In the genomic region with DNA sequence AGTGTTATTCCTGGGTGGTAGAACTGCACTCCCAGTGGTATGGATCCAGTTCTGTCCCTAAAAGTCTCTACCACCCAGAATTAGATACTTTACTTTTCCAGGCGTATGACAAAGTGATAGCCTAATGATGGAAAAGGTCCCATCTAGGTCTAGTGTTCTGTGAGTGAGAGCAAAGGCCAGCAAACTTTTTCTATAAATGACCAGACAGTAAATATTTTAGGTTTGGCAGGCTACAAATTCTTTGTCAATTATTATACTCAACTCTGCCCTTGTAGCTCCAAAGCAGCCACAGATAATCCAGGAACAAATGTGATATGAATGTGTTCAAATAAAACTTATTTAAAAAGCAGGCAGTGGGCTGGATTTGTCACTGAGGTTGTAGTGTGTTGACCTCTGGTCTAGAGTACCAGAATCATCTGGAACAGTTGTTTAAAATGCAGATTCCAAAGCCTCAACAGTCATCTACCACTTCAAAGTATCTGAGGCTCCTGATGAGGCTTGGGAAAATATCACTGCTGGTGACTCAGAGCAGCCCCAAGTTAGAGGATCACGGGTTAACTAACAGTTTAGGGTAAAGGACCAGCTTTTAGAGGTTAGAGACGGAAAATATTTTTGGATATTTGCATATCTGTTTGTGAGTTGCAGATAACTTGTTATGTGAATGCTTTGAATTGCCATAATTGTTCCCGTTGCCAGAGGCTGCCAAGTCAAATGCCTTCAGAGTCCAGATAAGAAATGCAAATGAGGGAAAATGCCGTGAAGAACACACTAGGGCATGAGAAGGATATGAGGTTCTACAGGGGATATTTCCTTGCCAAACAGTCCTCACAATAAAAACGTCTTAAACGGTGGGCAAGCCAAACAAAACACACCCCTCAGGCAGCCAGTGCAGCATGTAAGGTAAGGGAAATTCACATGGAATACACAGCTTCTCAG, we compare ENCODE assay signal across 1 cellular context.
TF ChIP-seq lines count a peak whose summit lies in the region.

No MANE protein-coding gene starts in this region.

TF ChIP-seq in WTC11, 78 proteins besides CTCF, POLR2A, EP300 and RAD21 (continued from another document):
- TF ChIP-seq, protein P1, sequence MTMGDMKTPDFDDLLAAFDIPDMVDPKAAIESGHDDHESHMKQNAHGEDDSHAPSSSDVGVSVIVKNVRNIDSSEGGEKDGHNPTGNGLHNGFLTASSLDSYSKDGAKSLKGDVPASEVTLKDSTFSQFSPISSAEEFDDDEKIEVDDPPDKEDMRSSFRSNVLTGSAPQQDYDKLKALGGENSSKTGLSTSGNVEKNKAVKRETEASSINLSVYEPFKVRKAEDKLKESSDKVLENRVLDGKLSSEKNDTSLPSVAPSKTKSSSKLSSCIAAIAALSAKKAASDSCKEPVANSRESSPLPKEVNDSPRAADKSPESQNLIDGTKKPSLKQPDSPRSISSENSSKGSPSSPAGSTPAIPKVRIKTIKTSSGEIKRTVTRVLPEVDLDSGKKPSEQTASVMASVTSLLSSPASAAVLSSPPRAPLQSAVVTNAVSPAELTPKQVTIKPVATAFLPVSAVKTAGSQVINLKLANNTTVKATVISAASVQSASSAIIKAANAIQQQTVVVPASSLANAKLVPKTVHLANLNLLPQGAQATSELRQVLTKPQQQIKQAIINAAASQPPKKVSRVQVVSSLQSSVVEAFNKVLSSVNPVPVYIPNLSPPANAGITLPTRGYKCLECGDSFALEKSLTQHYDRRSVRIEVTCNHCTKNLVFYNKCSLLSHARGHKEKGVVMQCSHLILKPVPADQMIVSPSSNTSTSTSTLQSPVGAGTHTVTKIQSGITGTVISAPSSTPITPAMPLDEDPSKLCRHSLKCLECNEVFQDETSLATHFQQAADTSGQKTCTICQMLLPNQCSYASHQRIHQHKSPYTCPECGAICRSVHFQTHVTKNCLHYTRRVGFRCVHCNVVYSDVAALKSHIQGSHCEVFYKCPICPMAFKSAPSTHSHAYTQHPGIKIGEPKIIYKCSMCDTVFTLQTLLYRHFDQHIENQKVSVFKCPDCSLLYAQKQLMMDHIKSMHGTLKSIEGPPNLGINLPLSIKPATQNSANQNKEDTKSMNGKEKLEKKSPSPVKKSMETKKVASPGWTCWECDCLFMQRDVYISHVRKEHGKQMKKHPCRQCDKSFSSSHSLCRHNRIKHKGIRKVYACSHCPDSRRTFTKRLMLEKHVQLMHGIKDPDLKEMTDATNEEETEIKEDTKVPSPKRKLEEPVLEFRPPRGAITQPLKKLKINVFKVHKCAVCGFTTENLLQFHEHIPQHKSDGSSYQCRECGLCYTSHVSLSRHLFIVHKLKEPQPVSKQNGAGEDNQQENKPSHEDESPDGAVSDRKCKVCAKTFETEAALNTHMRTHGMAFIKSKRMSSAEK (CRISPR knock-in tag; IDR thresholded peaks at IDR 0.05; ENCODE audit: borderline replicate concordance) = no peak
- TF ChIP-seq ZNF671 (CRISPR knock-in tag; IDR thresholded peaks at IDR 0.05) (no peak), NR2C2 (CRISPR knock-in tag; IDR thresholded peaks at IDR 0.05) (no peak), CREB1 (CRISPR knock-in tag; IDR thresholded peaks at IDR 0.05) (no peak), NR3C1 (CRISPR knock-in tag; conservative IDR thresholded peaks at IDR 0.05; ENCODE audit: low read depth) (no peak), OVOL2 (CRISPR knock-in tag; IDR thresholded peaks at IDR 0.05; ENCODE audit: borderline replicate concordance) (no peak)
